2 cellular contexts compared by ENCODE assay signal in genomic region chr10:117161386-117162033, GRCh38.
TF ChIP-seq lines count a peak whose summit lies in the region.

No MANE protein-coding gene starts in this region.

TF ChIP-seq in A549, 52 proteins besides CTCF, POLR2A, EP300 and RAD21:
- no peak for TF ChIP-seq TFCP2L1 (CRISPR knock-in tag; IDR thresholded peaks at IDR 0.05)
- no peak for TF ChIP-seq KDM5A (IDR thresholded peaks at IDR 0.05)
- no peak for TF ChIP-seq POLR2AphosphoS2 (conservative IDR thresholded peaks at IDR 0.05; ENCODE audit: low read length)
- peak; percentile 95 for TF ChIP-seq CBX8 (IDR thresholded peaks at IDR 0.05)
- TF ChIP-seq ATOH8 (CRISPR knock-in tag; IDR thresholded peaks at IDR 0.05; ENCODE audit: low read depth), result no peak
- TF ChIP-seq RNF2 (IDR thresholded peaks at IDR 0.05; ENCODE audit: borderline replicate concordance, low read depth), result peak; percentile 92

TF ChIP-seq in K562, 482 proteins besides CTCF, POLR2A, EP300 and RAD21:
- no peak for TF ChIP-seq SOX6 (IDR thresholded peaks at IDR 0.05)
- 0 out of 2 replicates have a peak, but pooled peaks have one; percentile 12 for TF ChIP-seq RNF2 (IDR thresholded peaks at IDR 0.05)
- TF ChIP-seq ZFP36 (IDR thresholded peaks at IDR 0.05; ENCODE audit: low read depth, low read length, partially characterized antibody), result peak; percentile 11
- TF ChIP-seq MYBL2 (IDR thresholded peaks at IDR 0.05; ENCODE audit: low read depth), result no peak
- TF ChIP-seq MYBL2 (CRISPR knock-in tag; IDR thresholded peaks at IDR 0.05; ENCODE audit: borderline replicate concordance), result no peak
